26 cellular contexts compared by ENCODE assay signal in the genomic region with DNA sequence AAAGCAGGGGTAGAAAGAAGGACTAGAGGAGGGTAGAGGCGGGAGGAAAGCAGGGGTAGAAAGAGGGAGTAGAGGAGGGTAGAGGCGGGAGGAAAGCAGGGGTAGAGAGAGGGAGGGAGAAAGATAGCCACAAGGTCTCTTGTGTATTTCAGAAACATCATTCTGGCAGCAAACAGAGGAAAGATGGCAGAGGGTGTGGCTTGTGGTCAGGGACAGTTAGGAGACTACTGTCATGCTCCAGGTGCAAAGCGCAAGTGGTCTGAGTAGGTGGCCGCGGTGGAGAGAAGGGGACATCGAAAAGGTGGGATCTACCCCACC.
DNase-seq lines count a peak whose midpoint lies in the region; ATAC-seq and TF ChIP-seq lines count a peak whose summit lies in the region.
"Had no signal": no experiment of that assay in that cellular context is flagged by ENCODE, and none has a peak within 500 bp of the region (broad histone marks: within the 10 kb centered on the region; RNA-seq: fewer than 3 reads in every experiment).

No MANE protein-coding gene starts in this region.

- peaks cover 0 to 15% (median 0%) of the 10 kb centered on the region in 7 donors for H3K27me3 ChIP-seq in heart right ventricle
- no peaks in the 10 kb centered on the region for H3K27me3 ChIP-seq in KMS-11 (ENCODE audit: insufficient read depth, low read depth)
- no peaks in the 10 kb centered on the region for H3K27me3 ChIP-seq in suprapubic skin
- H3K27me3 ChIP-seq: ascending aorta had no signal

- H2AFZ ChIP-seq in KMS-11 (ENCODE audit: low read depth): peak overlapping the region; percentile 29; the same call in 1 of the 2 replicates

- no peak for TF ChIP-seq POLR2A in suprapubic skin (IDR thresholded peaks at IDR 0.05)

- no peaks in the 10 kb centered on the region for H4K20me1 ChIP-seq in KMS-11 (ENCODE audit: insufficient read depth)

- no peak overlapping the region for H3K4me3 Mint-ChIP-seq in activated CD4-positive, alpha-beta memory T cell treated with anti-CD3 and anti-CD28 coated beads, Interleukin-2, amount 10 ng/mL, durations not matched to agents 7 days and 5 days
- no peak overlapping the region for H3K4me3 Mint-ChIP-seq in stimulated activated effector memory CD8-positive, alpha-beta T cell treated with anti-CD3 and anti-CD28 coated beads, Interleukin-12 subunit alpha, Interleukin-12 subunit beta, amount 100 ng/mL, for 72 hours
- H3K4me3 Mint-ChIP-seq: activated naive CD4-positive, alpha-beta T cell treated with anti-CD3 and anti-CD28 coated beads, Interleukin-2, amount 50 U/mL, for 24 hours; CD8-positive, alpha-beta T cell; central memory CD8-positive, alpha-beta T cell; H9; stimulated activated naive B cell treated with anti-CD40 and anti-IgM and Interleukin-4, amounts not matched to agents 10 μg/mL and 1 μg/mL and 100 μg/mL, for 72 hours had no signal

- H3K9me3 Mint-ChIP-seq in activated CD4-positive, alpha-beta memory T cell treated with anti-CD3 and anti-CD28 coated beads, Interleukin-2, amount 10 ng/mL, durations not matched to agents 7 days and 5 days: no peaks in the 10 kb centered on the region
- no peaks in the 10 kb centered on the region for H3K9me3 Mint-ChIP-seq in stimulated activated effector memory CD8-positive, alpha-beta T cell treated with anti-CD3 and anti-CD28 coated beads, Interleukin-12 subunit alpha, Interleukin-12 subunit beta, amount 100 ng/mL, for 72 hours
- H3K9me3 Mint-ChIP-seq: activated naive CD4-positive, alpha-beta T cell treated with anti-CD3 and anti-CD28 coated beads, Interleukin-2, amount 50 U/mL, for 24 hours; CD8-positive, alpha-beta T cell; central memory CD8-positive, alpha-beta T cell; H9; stimulated activated naive B cell treated with anti-CD40 and anti-IgM and Interleukin-4, amounts not matched to agents 10 μg/mL and 1 μg/mL and 100 μg/mL, for 72 hours had no signal

- H3K4me1 ChIP-seq in heart right ventricle: peaks cover 9 to 85% (median 50%) of the 10 kb centered on the region in 9 donors
- peaks cover 77% of the 10 kb centered on the region for H3K4me1 ChIP-seq in KMS-11 (ENCODE audit: low read depth, poor library complexity, severe bottlenecking)
- peaks cover 63% of the 10 kb centered on the region for H3K4me1 ChIP-seq in suprapubic skin

- intact Hi-C loops in heart right ventricle (cut with DNase I) (loop anchor here in 6 of 10 donors (5.0 to 10.0 kb wide), 6 partner anchors 126 to 286 kb away; partner anchors contain the start of genes ADAM17 (in 2 of the 6), YWHAQ (in 2 of the 6) and IAH1 (in 1 of the 6)), Right ventricle myocardium superior (cut with DNase I) (no loop called here)

- peaks cover 7% of the 10 kb centered on the region for H3K27me3 Mint-ChIP-seq in activated CD4-positive, alpha-beta memory T cell treated with anti-CD3 and anti-CD28 coated beads, Interleukin-2, amount 10 ng/mL, durations not matched to agents 7 days and 5 days
- H3K27me3 Mint-ChIP-seq: central memory CD8-positive, alpha-beta T cell had no signal

- TF ChIP-seq CTCF in heart right ventricle (IDR thresholded peaks at IDR 0.05) (no peak), KMS-11 (conservative IDR thresholded peaks at IDR 0.05; ENCODE audit: low read depth, low read length) (no peak), suprapubic skin (IDR thresholded peaks at IDR 0.05) (no peak)

- peaks cover 74% of the 10 kb centered on the region for H3K4me1 Mint-ChIP-seq in activated CD4-positive, alpha-beta memory T cell treated with anti-CD3 and anti-CD28 coated beads, Interleukin-2, amount 10 ng/mL, durations not matched to agents 7 days and 5 days
- H3K4me1 Mint-ChIP-seq in stimulated activated effector memory CD8-positive, alpha-beta T cell treated with anti-CD3 and anti-CD28 coated beads, Interleukin-12 subunit alpha, Interleukin-12 subunit beta, amount 100 ng/mL, for 72 hours: peaks cover 49% of the 10 kb centered on the region

- H3K9me3 ChIP-seq in heart right ventricle (no peaks in the 10 kb centered on the region), suprapubic skin (no peaks in the 10 kb centered on the region)
- H3K9me3 ChIP-seq: ascending aorta, gastroesophageal sphincter, psoas muscle had no signal

- H3K27ac ChIP-seq in heart right ventricle (peak overlapping the region in 7 of 10 donors; percentile 0 to 68 (median 43)), KMS-11 (peak overlapping the region; percentile 66), suprapubic skin (no peak overlapping the region)
- H3K27ac ChIP-seq: ascending aorta, gastroesophageal sphincter, skin epidermis had no signal

- H3K9ac ChIP-seq in KMS-11: peak overlapping the region; percentile 21; the same call in 1 of the 2 replicates

- no peaks in the 10 kb centered on the region for H3K36me3 ChIP-seq in heart right ventricle
- H3K36me3 ChIP-seq in KMS-11 (ENCODE audit: insufficient read depth): no peaks in the 10 kb centered on the region
- no peaks in the 10 kb centered on the region for H3K36me3 ChIP-seq in suprapubic skin
- H3K36me3 ChIP-seq: ascending aorta, gastroesophageal sphincter had no signal

- CTCF ChIA-PET in activated CD4-positive, alpha-beta memory T cell treated with anti-CD3 and anti-CD28 coated beads, Interleukin-2, amount 10 ng/mL, durations not matched to agents 7 days and 5 days (lab: Charles Lee): interaction anchor here (0.9 to 4.0 kb wide), 2 partner anchors 10 to 38 kb away, joined by 5 to 24 read pairs; no protein-coding TSS in a partner anchor

- H3K4me2 ChIP-seq in KMS-11: peak overlapping the region; percentile 90

- DNase-seq in heart right ventricle (no peak), Right ventricle myocardium superior (no peak), suprapubic skin (ENCODE audit: low spot score in 2 of 2) (no peak)
- DNase-seq in activated CD4-positive, alpha-beta memory T cell treated with anti-CD3 and anti-CD28 coated beads, Interleukin-2, amount 10 ng/mL, durations not matched to agents 7 days and 5 days: no peak
- no peak for DNase-seq in stimulated activated effector memory CD8-positive, alpha-beta T cell treated with anti-CD3 and anti-CD28 coated beads, Interleukin-12 subunit alpha, Interleukin-12 subunit beta, amount 100 ng/mL, for 72 hours (ENCODE audit: low spot score in 2 of 2)
- DNase-seq: activated CD4-positive, alpha-beta T cell treated with anti-CD3 and anti-CD28 coated beads, Interleukin-2, amount 50 U/mL, for 1 hour; CD8-positive, alpha-beta T cell; GDM1; H9; kidney; NCI-H1048; NCI-H2081; NCI-H446; PC-3; psoas muscle; SHP77 treated with DMSO at 0.1 percent for 48 hours; stimulated activated naive B cell treated with anti-CD40 and anti-IgM and Interleukin-4, amounts not matched to agents 10 μg/mL and 1 μg/mL and 100 μg/mL, for 72 hours had no signal

- TF ChIP-seq EP300 in suprapubic skin (IDR thresholded peaks at IDR 0.05): no peak

- H3K36me3 Mint-ChIP-seq in activated CD4-positive, alpha-beta memory T cell treated with anti-CD3 and anti-CD28 coated beads, Interleukin-2, amount 10 ng/mL, durations not matched to agents 7 days and 5 days (ENCODE audit: low read depth): no peaks in the 10 kb centered on the region
- H3K36me3 Mint-ChIP-seq in stimulated activated effector memory CD8-positive, alpha-beta T cell treated with anti-CD3 and anti-CD28 coated beads, Interleukin-12 subunit alpha, Interleukin-12 subunit beta, amount 100 ng/mL, for 72 hours: no peaks in the 10 kb centered on the region
- H3K36me3 Mint-ChIP-seq: activated naive CD4-positive, alpha-beta T cell treated with anti-CD3 and anti-CD28 coated beads, Interleukin-2, amount 50 U/mL, for 24 hours; CD8-positive, alpha-beta T cell; stimulated activated naive B cell treated with anti-CD40 and anti-IgM and Interleukin-4, amounts not matched to agents 10 μg/mL and 1 μg/mL and 100 μg/mL, for 72 hours had no signal

- H3K27ac Mint-ChIP-seq in activated CD4-positive, alpha-beta memory T cell treated with anti-CD3 and anti-CD28 coated beads, Interleukin-2, amount 10 ng/mL, durations not matched to agents 7 days and 5 days: peak overlapping the region; percentile 65
- H3K27ac Mint-ChIP-seq in stimulated activated effector memory CD8-positive, alpha-beta T cell treated with anti-CD3 and anti-CD28 coated beads, Interleukin-12 subunit alpha, Interleukin-12 subunit beta, amount 100 ng/mL, for 72 hours: peak overlapping the region; percentile 17
- H3K27ac Mint-ChIP-seq: CD8-positive, alpha-beta T cell; H9; stimulated activated naive B cell treated with anti-CD40 and anti-IgM and Interleukin-4, amounts not matched to agents 10 μg/mL and 1 μg/mL and 100 μg/mL, for 72 hours had no signal

- no peaks in the 10 kb centered on the region for H3K79me2 ChIP-seq in KMS-11 (ENCODE audit: insufficient read depth, low read depth)

- H3K4me3 ChIP-seq in heart right ventricle (no peak overlapping the region), KMS-11 (IDR thresholded peaks at IDR 0.05; ENCODE audit: insufficient read depth, low read depth, low read length) (no peak overlapping the region), suprapubic skin (no peak overlapping the region)
- H3K4me3 ChIP-seq: ascending aorta, gastroesophageal sphincter, lung, psoas muscle, skin epidermis had no signal

- ATAC-seq in heart right ventricle (no peak), Right ventricle myocardium superior (ENCODE audit: poor library complexity) (no peak), HG03521 (IDR thresholded peaks at IDR 0.05; ENCODE audit: unreplicated experiment) (no peak), esophagus mucosa (no peak)
- no peak for ATAC-seq in stimulated activated effector memory CD8-positive, alpha-beta T cell treated with anti-CD3 and anti-CD28 coated beads, Interleukin-12 subunit alpha, Interleukin-12 subunit beta, amount 100 ng/mL, for 72 hours
- ATAC-seq: CD8-positive, alpha-beta T cell; gastroesophageal sphincter; PC-3; psoas muscle had no signal

- POLR2A ChIA-PET in activated CD4-positive, alpha-beta memory T cell treated with anti-CD3 and anti-CD28 coated beads, Interleukin-2, amount 10 ng/mL, durations not matched to agents 7 days and 5 days (lab: Charles Lee): interaction anchor here (0.8 to 2.7 kb wide), 6 partner anchors 8 to 206 kb away, joined by 3 to 8 read pairs (median 6); partner anchors contain the start of gene ADAM17

- WGBS in heart right ventricle, 2 donors: 84 to 89% methylated on average over 6 of the region's 6 CpGs
- WGBS in suprapubic skin: 74% methylated on average over 6 of the region's 6 CpGs
